8 cellular contexts compared by ENCODE assay signal in genomic region chr14:73784065-73784987, GRCh38.
DNase-seq lines count a peak whose midpoint lies in the region; ATAC-seq and TF ChIP-seq lines count a peak whose summit lies in the region.

No MANE protein-coding gene starts in this region.

- H3K9ac ChIP-seq in Loucy (ENCODE audit: low read depth, low read length, poor library complexity, severe bottlenecking) (peak overlapping the region; percentile 95), muscle layer of colon (ENCODE audit: low read length) (peak overlapping the region; percentile 86)

- H3K4me3 ChIP-seq in AG10803 (ENCODE audit: low read length) (peak overlapping the region; percentile 75), Loucy (ENCODE audit: low read length, poor library complexity, severe bottlenecking) (peak overlapping the region; percentile 87), cardiac fibroblast (replicated peaks in 1 of 2; ENCODE audit: low read depth in 2 of 2, low read length in 2 of 2) (no peak overlapping the region), muscle layer of colon (ENCODE audit: low read depth in 1 of 2, low read length in 2 of 2) (peak overlapping the region in 1 of 2 donors; percentile 70)

- no peak for TF ChIP-seq CTCF in AG10803 (conservative IDR thresholded peaks at IDR 0.05; ENCODE audit: low read length)
- no peak for TF ChIP-seq CTCF in Loucy (conservative IDR thresholded peaks at IDR 0.05; ENCODE audit: low read length)
- TF ChIP-seq CTCF in cardiac fibroblast (IDR thresholded peaks at IDR 0.05; ENCODE audit: low read depth, low read length): no peak

- no peaks in the 10 kb centered on the region for H3K9me3 ChIP-seq in Loucy (ENCODE audit: insufficient read depth, low read depth, low read length)
- H3K9me3 ChIP-seq in muscle layer of colon (ENCODE audit: low read length): no peaks in the 10 kb centered on the region

- H3K4me2 ChIP-seq in Loucy (ENCODE audit: low read depth, low read length, poor library complexity, severe bottlenecking): peak overlapping the region; percentile 95

- no peaks in the 10 kb centered on the region for H3F3A ChIP-seq in Loucy (ENCODE audit: low read depth)

- H3K27me3 ChIP-seq in Loucy (ENCODE audit: insufficient read depth, low read length, poor library complexity, severe bottlenecking): no peaks in the 10 kb centered on the region
- no peaks in the 10 kb centered on the region for H3K27me3 ChIP-seq in muscle layer of colon (ENCODE audit: control insufficient read depth in 1 of 2, insufficient read depth in 2 of 2, low read length in 2 of 2)

- H2AFZ ChIP-seq in Loucy (ENCODE audit: low read length): no peak overlapping the region

- H3K9me2 ChIP-seq in Loucy (replicated peaks; ENCODE audit: low read depth, low read length): no peaks in the 10 kb centered on the region

- peaks cover 34% of the 10 kb centered on the region for H4K20me1 ChIP-seq in Loucy (ENCODE audit: insufficient read depth, low read length, poor library complexity, severe bottlenecking)

- H3K4me1 ChIP-seq in Loucy (ENCODE audit: insufficient read depth, low read length, poor library complexity, severe bottlenecking) (peaks cover 54% of the 10 kb centered on the region), muscle layer of colon (ENCODE audit: insufficient read depth, low read length) (peaks cover 59% of the 10 kb centered on the region)

- DNase-seq in AG10803 (ENCODE audit: low read depth) (peak; percentile 85), cardiac fibroblast (ENCODE audit: low read depth in 2 of 2) (peak; percentile 74 to 83), NCI-H2227 treated with DMSO at 0.1 percent for 48 hours (lab: John Stamatoyannopoulos, UW) (no peak), GM19240 (ENCODE audit: insufficient read length, low spot score) (no peak)

- H3K79me2 ChIP-seq in Loucy (ENCODE audit: insufficient read depth, low read length): peaks cover 84% of the 10 kb centered on the region

- H3K36me3 ChIP-seq in Loucy (ENCODE audit: insufficient read depth, low read length): no peaks in the 10 kb centered on the region
- H3K36me3 ChIP-seq in muscle layer of colon (ENCODE audit: insufficient read depth, low read length): peaks cover 5% of the 10 kb centered on the region

- peak overlapping the region; percentile 94 for H3K27ac ChIP-seq in muscle layer of colon (ENCODE audit: low read depth, low read length)

- ATAC-seq in HG03565 (IDR thresholded peaks at IDR 0.05; ENCODE audit: unreplicated experiment): no peak
- ATAC-seq in GM19351 (IDR thresholded peaks at IDR 0.05; ENCODE audit: unreplicated experiment): no peak

Comparison
In these comparisons a context has a peak if more than half of its experiments do, and no peak if none do; other contexts are left out.
1. DNase-seq: peak in AG10803 (single experiment) and cardiac fibroblast (2 of 2); none in NCI-H2227 treated with DMSO at 0.1 percent for 48 hours (single experiment) and GM19240 (single experiment).
2. H3K4me3 ChIP-seq: peak in AG10803 (single experiment) and Loucy (single experiment); none in cardiac fibroblast (0 of 2).